18 cellular contexts compared by ENCODE assay signal in genomic region chr2:127065932-127066318, GRCh38. TPM values are rescaled to one million over a fixed set of nuclear protein-coding genes. Genes with fewer than 3 reads are reported as not detected.
DNase-seq lines count a peak whose midpoint lies in the region; ATAC-seq, FAIRE-seq and TF ChIP-seq lines count a peak whose summit lies in the region.
"Had no signal": no experiment of that assay in that cellular context is flagged by ENCODE, and none has a peak within 500 bp of the region (broad histone marks: within the 10 kb centered on the region; RNA-seq: fewer than 3 reads in every experiment).

No MANE protein-coding gene starts in this region.

- peak; percentile 27 for FAIRE-seq in urothelium cell line (lab: Jason Lieb, UNC)
- FAIRE-seq: D721Med, TTC549 had no signal

- intact Hi-C loops in activated CD8-positive, alpha-beta T cell treated with anti-CD3 and anti-CD28 coated beads for 36 hours (cut with micrococcal nuclease): no loop called here
- intact Hi-C loops in left lung (cut with DNase I): no loop called here

- H3K36me3 ChIP-seq in left lung: peaks cover 0 to 26% of the 10 kb centered on the region in 2 donors
- H3K36me3 ChIP-seq: right lobe of liver had no signal

- H3K9me3 Mint-ChIP-seq in activated CD8-positive, alpha-beta T cell treated with anti-CD3 and anti-CD28 coated beads for 36 hours: no peaks in the 10 kb centered on the region
- H3K9me3 Mint-ChIP-seq in activated CD8-positive, alpha-beta T cell treated with anti-CD3 and anti-CD28 coated beads, Interleukin-2, amount 10 ng/mL, durations not matched to agents 7 days and 5 days (ENCODE audit: insufficient read depth): no peaks in the 10 kb centered on the region
- H3K9me3 Mint-ChIP-seq in natural killer cell treated with Interleukin-12 subunit alpha and Interleukin-12 subunit beta and Interleukin-15 and Interleukin-18, amount 100 ng/mL, for 72 hours: no peaks in the 10 kb centered on the region
- H3K9me3 Mint-ChIP-seq: activated naive CD4-positive, alpha-beta T cell treated with anti-CD3 and anti-CD28 coated beads, Interleukin-2, amount 50 U/mL, for 24 hours; naive thymus-derived CD8-positive, alpha-beta T cell; stimulated activated memory B cell treated with anti-CD40 and anti-IgM and Interleukin-4, amounts not matched to agents 10 μg/mL and 1 μg/mL and 100 μg/mL, for 72 hours had no signal

- peaks cover 34% of the 10 kb centered on the region for H3K36me3 Mint-ChIP-seq in activated CD8-positive, alpha-beta T cell treated with anti-CD3 and anti-CD28 coated beads for 36 hours (ENCODE audit: low read depth)
- peaks cover 36% of the 10 kb centered on the region for H3K36me3 Mint-ChIP-seq in activated CD8-positive, alpha-beta T cell treated with anti-CD3 and anti-CD28 coated beads, Interleukin-2, amount 10 ng/mL, durations not matched to agents 7 days and 5 days (ENCODE audit: low read depth)
- no peaks in the 10 kb centered on the region for H3K36me3 Mint-ChIP-seq in natural killer cell treated with Interleukin-12 subunit alpha and Interleukin-12 subunit beta and Interleukin-15 and Interleukin-18, amount 100 ng/mL, for 72 hours
- H3K36me3 Mint-ChIP-seq: activated naive CD4-positive, alpha-beta T cell treated with anti-CD3 and anti-CD28 coated beads, Interleukin-2, amount 50 U/mL, for 24 hours had no signal

- H3K27ac ChIP-seq in caudate nucleus (ENCODE audit: low read depth, low read length): peak overlapping the region; percentile 54
- peak overlapping the region in 1 of 2 donors; percentile 73 for H3K27ac ChIP-seq in left lung
- H3K27ac ChIP-seq in coronary artery: peak overlapping the region in 1 of 2 donors; percentile 86
- H3K27ac ChIP-seq: right lobe of liver had no signal

- no peak overlapping the region for H3K4me3 ChIP-seq in left lung
- H3K4me3 ChIP-seq in coronary artery: no peak overlapping the region
- H3K4me3 ChIP-seq: MG63, right lobe of liver had no signal

- peaks cover 13 to 63% of the 10 kb centered on the region in 2 donors for H3K4me1 ChIP-seq in left lung

- H3K27ac Mint-ChIP-seq in activated CD8-positive, alpha-beta T cell treated with anti-CD3 and anti-CD28 coated beads for 36 hours: peak overlapping the region; percentile 86
- no peak overlapping the region for H3K27ac Mint-ChIP-seq in activated CD8-positive, alpha-beta T cell treated with anti-CD3 and anti-CD28 coated beads, Interleukin-2, amount 10 ng/mL, durations not matched to agents 7 days and 5 days
- H3K27ac Mint-ChIP-seq in natural killer cell treated with Interleukin-12 subunit alpha and Interleukin-12 subunit beta and Interleukin-15 and Interleukin-18, amount 100 ng/mL, for 72 hours: peak overlapping the region; percentile 74 to 89

- POLR2A ChIA-PET in activated CD8-positive, alpha-beta T cell treated with anti-CD3 and anti-CD28 coated beads for 36 hours (lab: Charles Lee): interaction anchor here (0.9 to 5.1 kb wide), 3 partner anchors 9 to 15 kb away, joined by 3 to 32 read pairs (median 3); no protein-coding TSS in a partner anchor
- POLR2A ChIA-PET in activated CD8-positive, alpha-beta T cell treated with anti-CD3 and anti-CD28 coated beads, Interleukin-2, amount 10 ng/mL, durations not matched to agents 7 days and 5 days (lab: Charles Lee): interaction anchor here (1.2 to 1.8 kb wide), 3 partner anchors 8 to 228 kb away, joined by 4 read pairs; partner anchors contain the start of gene ERCC3

- H3K27me3 Mint-ChIP-seq in activated CD8-positive, alpha-beta T cell treated with anti-CD3 and anti-CD28 coated beads for 36 hours: no peaks in the 10 kb centered on the region
- H3K27me3 Mint-ChIP-seq in activated CD8-positive, alpha-beta T cell treated with anti-CD3 and anti-CD28 coated beads, Interleukin-2, amount 10 ng/mL, durations not matched to agents 7 days and 5 days (ENCODE audit: low read depth): no peaks in the 10 kb centered on the region
- no peaks in the 10 kb centered on the region for H3K27me3 Mint-ChIP-seq in natural killer cell treated with Interleukin-12 subunit alpha and Interleukin-12 subunit beta and Interleukin-15 and Interleukin-18, amount 100 ng/mL, for 72 hours
- H3K27me3 Mint-ChIP-seq: activated CD8-positive, alpha-beta memory T cell treated with anti-CD3 and anti-CD28 coated beads, Interleukin-2, amount 10 ng/mL, durations not matched to agents 7 days and 5 days; activated naive CD4-positive, alpha-beta T cell treated with anti-CD3 and anti-CD28 coated beads, Interleukin-2, amount 50 U/mL, for 24 hours; naive thymus-derived CD8-positive, alpha-beta T cell; stimulated activated memory B cell treated with anti-CD40 and anti-IgM and Interleukin-4, amounts not matched to agents 10 μg/mL and 1 μg/mL and 100 μg/mL, for 72 hours had no signal

- H3K4me1 Mint-ChIP-seq in activated CD8-positive, alpha-beta T cell treated with anti-CD3 and anti-CD28 coated beads for 36 hours (ENCODE audit: low read depth): peaks cover 39% of the 10 kb centered on the region
- H3K4me1 Mint-ChIP-seq in activated CD8-positive, alpha-beta T cell treated with anti-CD3 and anti-CD28 coated beads, Interleukin-2, amount 10 ng/mL, durations not matched to agents 7 days and 5 days (ENCODE audit: low read depth): peaks cover 28% of the 10 kb centered on the region
- peaks cover 25 to 37% of the 10 kb centered on the region in 2 donors for H3K4me1 Mint-ChIP-seq in natural killer cell treated with Interleukin-12 subunit alpha and Interleukin-12 subunit beta and Interleukin-15 and Interleukin-18, amount 100 ng/mL, for 72 hours (ENCODE audit: low read depth in 2 of 2)

- no peaks in the 10 kb centered on the region for H3K27me3 ChIP-seq in left lung
- H3K27me3 ChIP-seq: MG63, right lobe of liver had no signal

- no peak overlapping the region for H3K4me3 Mint-ChIP-seq in activated CD8-positive, alpha-beta T cell treated with anti-CD3 and anti-CD28 coated beads for 36 hours
- no peak overlapping the region for H3K4me3 Mint-ChIP-seq in activated CD8-positive, alpha-beta T cell treated with anti-CD3 and anti-CD28 coated beads, Interleukin-2, amount 10 ng/mL, durations not matched to agents 7 days and 5 days
- no peak overlapping the region for H3K4me3 Mint-ChIP-seq in natural killer cell treated with Interleukin-12 subunit alpha and Interleukin-12 subunit beta and Interleukin-15 and Interleukin-18, amount 100 ng/mL, for 72 hours
- H3K4me3 Mint-ChIP-seq: activated CD8-positive, alpha-beta memory T cell treated with anti-CD3 and anti-CD28 coated beads, Interleukin-2, amount 10 ng/mL, durations not matched to agents 7 days and 5 days; activated naive CD4-positive, alpha-beta T cell treated with anti-CD3 and anti-CD28 coated beads, Interleukin-2, amount 50 U/mL, for 24 hours; naive thymus-derived CD8-positive, alpha-beta T cell; stimulated activated memory B cell treated with anti-CD40 and anti-IgM and Interleukin-4, amounts not matched to agents 10 μg/mL and 1 μg/mL and 100 μg/mL, for 72 hours had no signal

- CTCF ChIA-PET in activated CD8-positive, alpha-beta T cell treated with anti-CD3 and anti-CD28 coated beads for 36 hours (lab: Charles Lee): no interaction called here
- CTCF ChIA-PET in activated CD8-positive, alpha-beta T cell treated with anti-CD3 and anti-CD28 coated beads, Interleukin-2, amount 10 ng/mL, durations not matched to agents 7 days and 5 days (lab: Charles Lee): interaction anchor here (1.6 kb wide), 1 partner anchor 19 kb away, joined by 5 read pairs; no protein-coding TSS in a partner anchor

- no peaks in the 10 kb centered on the region for H3K9me3 ChIP-seq in left lung
- H3K9me3 ChIP-seq: MG63, right lobe of liver had no signal

- no peak for DNase-seq in activated CD8-positive, alpha-beta T cell treated with anti-CD3 and anti-CD28 coated beads for 36 hours
- DNase-seq in activated CD8-positive, alpha-beta T cell treated with anti-CD3 and anti-CD28 coated beads, Interleukin-2, amount 10 ng/mL, durations not matched to agents 7 days and 5 days: no peak
- DNase-seq in caudate nucleus (lab: John Stamatoyannopoulos, UW) (no peak), urothelium cell line (ENCODE audit: low spot score) (no peak), left lung (no peak), NCI-H1092 (lab: John Stamatoyannopoulos, UW) (no peak), coronary artery (ENCODE audit: low spot score) (no peak)
- DNase-seq in natural killer cell treated with Interleukin-12 subunit alpha and Interleukin-12 subunit beta and Interleukin-15 and Interleukin-18, amount 100 ng/mL, for 72 hours (ENCODE audit: low spot score): no peak
- DNase-seq: activated CD8-positive, alpha-beta memory T cell treated with anti-CD3 and anti-CD28 coated beads, Interleukin-2, amount 10 ng/mL, durations not matched to agents 7 days and 5 days; hippocampal formation; MG63; naive thymus-derived CD8-positive, alpha-beta T cell; right lobe of liver; stimulated activated CD4-positive, alpha-beta T cell treated with anti-CD3 and anti-CD28 coated beads, Interleukin-4, amount 100 ng/mL, for 4 hours had no signal

- TF ChIP-seq CTCF in activated CD8-positive, alpha-beta T cell treated with anti-CD3 and anti-CD28 coated beads for 36 hours (IDR thresholded peaks at IDR 0.05): no peak
- TF ChIP-seq CTCF in left lung (IDR thresholded peaks at IDR 0.05) (no peak), coronary artery (IDR thresholded peaks at IDR 0.05) (no peak)

- no peak for ATAC-seq in activated CD8-positive, alpha-beta T cell treated with anti-CD3 and anti-CD28 coated beads for 36 hours
- ATAC-seq in activated CD8-positive, alpha-beta T cell treated with anti-CD3 and anti-CD28 coated beads, Interleukin-2, amount 10 ng/mL, durations not matched to agents 7 days and 5 days: no peak
- ATAC-seq in natural killer cell treated with Interleukin-12 subunit alpha and Interleukin-12 subunit beta and Interleukin-15 and Interleukin-18, amount 100 ng/mL, for 72 hours: no peak
- ATAC-seq in left lung: no peak
- ATAC-seq: activated CD8-positive, alpha-beta memory T cell treated with anti-CD3 and anti-CD28 coated beads, Interleukin-2, amount 10 ng/mL, durations not matched to agents 7 days and 5 days; naive thymus-derived CD8-positive, alpha-beta T cell; right lobe of liver; stimulated activated memory B cell treated with anti-CD40 and anti-IgM and Interleukin-4, amounts not matched to agents 10 μg/mL and 1 μg/mL and 100 μg/mL, for 72 hours had no signal

RNA-seq across cellular contexts. Expression of gene BIN1, which starts 41.0 kb away (rescaled TPM):
- 100 to 1,000 TPM in 1 of 2 experiments, 10 to 100 TPM in 1; 95.2 to 102 TPM for total RNA-seq in activated CD8-positive, alpha-beta T cell treated with anti-CD3 and anti-CD28 coated beads for 36 hours
- 100 to 1,000 TPM; 125 to 127 TPM for total RNA-seq in activated CD8-positive, alpha-beta T cell treated with anti-CD3 and anti-CD28 coated beads, Interleukin-2, amount 10 ng/mL, durations not matched to agents 7 days and 5 days
- total RNA-seq in natural killer cell treated with Interleukin-12 subunit alpha and Interleukin-12 subunit beta and Interleukin-15 and Interleukin-18, amount 100 ng/mL, for 72 hours: 10 to 100 TPM; 18.0 to 35.9 TPM
- 10 to 100 TPM; 32.0 to 36.0 TPM for total RNA-seq in left lung
